Comparison of ENCODE assay signal across 1 cellular context in the genomic region with DNA sequence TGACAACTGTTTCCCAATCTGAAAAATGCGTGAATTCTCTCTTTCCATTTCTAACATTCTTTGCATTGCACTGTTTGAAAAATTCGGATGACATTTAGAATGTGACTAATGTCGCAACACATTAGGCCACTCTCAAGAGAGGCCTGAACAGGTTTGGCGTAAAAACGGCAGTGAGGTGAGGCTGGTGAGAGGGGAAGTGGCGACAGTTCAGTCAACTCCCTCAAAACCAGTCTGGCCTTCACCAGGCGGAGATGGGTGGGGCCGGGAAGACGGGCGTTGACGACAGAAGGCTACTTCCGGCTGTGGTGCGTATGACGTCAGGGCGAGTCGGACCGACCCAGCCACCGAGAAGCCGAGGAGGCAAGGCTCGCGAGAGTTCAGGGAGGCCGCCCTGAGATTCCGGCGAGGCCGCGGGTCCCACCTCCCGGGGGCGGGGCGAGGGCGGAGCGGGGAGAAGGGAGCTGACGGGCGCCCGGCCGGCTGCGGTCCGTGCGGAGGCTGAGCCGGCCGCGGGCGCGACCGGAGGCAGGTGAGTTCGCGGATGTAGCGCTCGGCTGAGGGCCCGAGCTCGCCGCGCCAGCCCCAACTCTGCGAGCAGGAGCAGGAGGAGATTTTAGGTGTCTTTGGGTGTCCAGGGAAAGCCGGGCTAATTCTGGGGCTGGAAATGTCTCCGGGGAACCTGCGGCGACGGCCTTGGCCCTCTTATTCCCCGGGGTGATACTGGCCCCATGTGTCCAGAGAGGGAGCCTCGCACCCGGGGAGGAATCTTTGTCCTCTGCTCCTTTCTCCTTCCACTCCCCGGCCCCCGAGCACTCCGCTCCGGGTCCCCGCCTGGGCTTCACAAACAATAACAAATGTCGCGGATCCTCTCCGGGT.
A peak's percentile ranks its signal among the peaks of the same experiment; 100 is the strongest.
TF ChIP-seq lines count a peak whose summit lies in the region.

A gene (plus strand): TSS at position 483 of the 876 bp plus-strand sequence. CDS start 53,435 bp downstream, outside the sequence.

TF ChIP-seq in WTC11, 78 proteins besides CTCF, POLR2A, EP300 and RAD21 (continued from another document):
- TF ChIP-seq, protein P1, sequence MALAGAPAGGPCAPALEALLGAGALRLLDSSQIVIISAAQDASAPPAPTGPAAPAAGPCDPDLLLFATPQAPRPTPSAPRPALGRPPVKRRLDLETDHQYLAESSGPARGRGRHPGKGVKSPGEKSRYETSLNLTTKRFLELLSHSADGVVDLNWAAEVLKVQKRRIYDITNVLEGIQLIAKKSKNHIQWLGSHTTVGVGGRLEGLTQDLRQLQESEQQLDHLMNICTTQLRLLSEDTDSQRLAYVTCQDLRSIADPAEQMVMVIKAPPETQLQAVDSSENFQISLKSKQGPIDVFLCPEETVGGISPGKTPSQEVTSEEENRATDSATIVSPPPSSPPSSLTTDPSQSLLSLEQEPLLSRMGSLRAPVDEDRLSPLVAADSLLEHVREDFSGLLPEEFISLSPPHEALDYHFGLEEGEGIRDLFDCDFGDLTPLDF (CRISPR knock-in tag; IDR thresholded peaks at IDR 0.05), result 0 out of 2 replicates have a peak, but pooled peaks have one; percentile 33
- TF ChIP-seq, protein P2, sequence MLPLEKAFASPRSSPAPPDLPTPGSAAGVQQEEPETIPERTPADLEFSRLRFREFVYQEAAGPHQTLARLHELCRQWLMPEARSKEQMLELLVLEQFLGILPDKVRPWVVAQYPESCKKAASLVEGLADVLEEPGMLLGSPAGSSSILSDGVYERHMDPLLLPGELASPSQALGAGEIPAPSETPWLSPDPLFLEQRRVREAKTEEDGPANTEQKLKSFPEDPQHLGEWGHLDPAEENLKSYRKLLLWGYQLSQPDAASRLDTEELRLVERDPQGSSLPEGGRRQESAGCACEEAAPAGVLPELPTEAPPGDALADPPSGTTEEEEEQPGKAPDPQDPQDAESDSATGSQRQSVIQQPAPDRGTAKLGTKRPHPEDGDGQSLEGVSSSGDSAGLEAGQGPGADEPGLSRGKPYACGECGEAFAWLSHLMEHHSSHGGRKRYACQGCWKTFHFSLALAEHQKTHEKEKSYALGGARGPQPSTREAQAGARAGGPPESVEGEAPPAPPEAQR (CRISPR knock-in tag; IDR thresholded peaks at IDR 0.05), result no peak
- TF ChIP-seq, protein P3, sequence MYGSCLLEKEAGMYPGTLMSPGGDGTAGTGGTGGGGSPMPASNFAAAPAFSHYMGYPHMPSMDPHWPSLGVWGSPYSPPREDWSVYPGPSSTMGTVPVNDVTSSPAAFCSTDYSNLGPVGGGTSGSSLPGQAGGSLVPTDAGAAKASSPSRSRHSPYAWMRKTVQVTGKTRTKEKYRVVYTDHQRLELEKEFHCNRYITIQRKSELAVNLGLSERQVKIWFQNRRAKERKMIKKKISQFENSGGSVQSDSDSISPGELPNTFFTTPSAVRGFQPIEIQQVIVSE (CRISPR knock-in tag; IDR thresholded peaks at IDR 0.05; ENCODE audit: borderline replicate concordance), result no peak
- TF ChIP-seq, protein P4, sequence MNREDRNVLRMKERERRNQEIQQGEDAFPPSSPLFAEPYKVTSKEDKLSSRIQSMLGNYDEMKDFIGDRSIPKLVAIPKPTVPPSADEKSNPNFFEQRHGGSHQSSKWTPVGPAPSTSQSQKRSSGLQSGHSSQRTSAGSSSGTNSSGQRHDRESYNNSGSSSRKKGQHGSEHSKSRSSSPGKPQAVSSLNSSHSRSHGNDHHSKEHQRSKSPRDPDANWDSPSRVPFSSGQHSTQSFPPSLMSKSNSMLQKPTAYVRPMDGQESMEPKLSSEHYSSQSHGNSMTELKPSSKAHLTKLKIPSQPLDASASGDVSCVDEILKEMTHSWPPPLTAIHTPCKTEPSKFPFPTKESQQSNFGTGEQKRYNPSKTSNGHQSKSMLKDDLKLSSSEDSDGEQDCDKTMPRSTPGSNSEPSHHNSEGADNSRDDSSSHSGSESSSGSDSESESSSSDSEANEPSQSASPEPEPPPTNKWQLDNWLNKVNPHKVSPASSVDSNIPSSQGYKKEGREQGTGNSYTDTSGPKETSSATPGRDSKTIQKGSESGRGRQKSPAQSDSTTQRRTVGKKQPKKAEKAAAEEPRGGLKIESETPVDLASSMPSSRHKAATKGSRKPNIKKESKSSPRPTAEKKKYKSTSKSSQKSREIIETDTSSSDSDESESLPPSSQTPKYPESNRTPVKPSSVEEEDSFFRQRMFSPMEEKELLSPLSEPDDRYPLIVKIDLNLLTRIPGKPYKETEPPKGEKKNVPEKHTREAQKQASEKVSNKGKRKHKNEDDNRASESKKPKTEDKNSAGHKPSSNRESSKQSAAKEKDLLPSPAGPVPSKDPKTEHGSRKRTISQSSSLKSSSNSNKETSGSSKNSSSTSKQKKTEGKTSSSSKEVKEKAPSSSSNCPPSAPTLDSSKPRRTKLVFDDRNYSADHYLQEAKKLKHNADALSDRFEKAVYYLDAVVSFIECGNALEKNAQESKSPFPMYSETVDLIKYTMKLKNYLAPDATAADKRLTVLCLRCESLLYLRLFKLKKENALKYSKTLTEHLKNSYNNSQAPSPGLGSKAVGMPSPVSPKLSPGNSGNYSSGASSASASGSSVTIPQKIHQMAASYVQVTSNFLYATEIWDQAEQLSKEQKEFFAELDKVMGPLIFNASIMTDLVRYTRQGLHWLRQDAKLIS (CRISPR knock-in tag; IDR thresholded peaks at IDR 0.05; ENCODE audit: borderline replicate concordance), result 0 out of 2 replicates have a peak, but pooled peaks have one; percentile 21
TF ChIP-seq in WTC11: peak in this region for 23.
